ENCODE assay signal across 25 cellular contexts in genomic region chr1:11042995-11043874, GRCh38. TPM values are rescaled to one million over a fixed set of nuclear protein-coding genes. Genes with fewer than 3 reads are reported as not detected.
DNase-seq lines count a peak whose midpoint lies in the region; ATAC-seq, FAIRE-seq and TF ChIP-seq lines count a peak whose summit lies in the region.
"Had no signal": no experiment of that assay in that cellular context is flagged by ENCODE, and none has a peak within 500 bp of the region (broad histone marks: within the 10 kb centered on the region; RNA-seq: fewer than 3 reads in every experiment).

No MANE protein-coding gene starts in this region.

- FAIRE-seq in pancreas (lab: Jason Lieb, UNC), result no peak
- FAIRE-seq: GM12892 had no signal

- H3K36me3 ChIP-seq in pancreas, result no peaks in the 10 kb centered on the region

- H3K4me3 ChIP-seq in pancreas, result no peak overlapping the region

- WGBS in pancreas, 2 donors, result 77 to 80% methylated on average over 19 of the region's 19 CpGs

- POLR2A ChIA-PET in activated CD4-positive, alpha-beta memory T cell treated with anti-CD3 and anti-CD28 coated beads for 36 hours (lab: Charles Lee), result no interaction called here
- POLR2A ChIA-PET in activated CD4-positive, alpha-beta memory T cell treated with anti-CD3 and anti-CD28 coated beads, Interleukin-2, amount 10 ng/mL, durations not matched to agents 7 days and 5 days (lab: Charles Lee), result interaction anchor here (1.7 kb wide), 1 partner anchor 18 kb away, joined by 5 read pairs; no protein-coding TSS in a partner anchor

- no peaks in the 10 kb centered on the region for H3K36me3 Mint-ChIP-seq in activated CD4-positive, alpha-beta memory T cell treated with anti-CD3 and anti-CD28 coated beads for 36 hours
- no peaks in the 10 kb centered on the region for H3K36me3 Mint-ChIP-seq in activated CD4-positive, alpha-beta memory T cell treated with anti-CD3 and anti-CD28 coated beads, Interleukin-2, amount 10 ng/mL, durations not matched to agents 7 days and 5 days (ENCODE audit: low read depth)
- H3K36me3 Mint-ChIP-seq: CD4-positive, CD25-positive, alpha-beta regulatory T cell had no signal

- no peaks in the 10 kb centered on the region for H3K27me3 ChIP-seq in pancreas

- peak; percentile 1 for DNase-seq in activated CD4-positive, alpha-beta memory T cell treated with anti-CD3 and anti-CD28 coated beads for 36 hours
- DNase-seq in activated CD4-positive, alpha-beta memory T cell treated with anti-CD3 and anti-CD28 coated beads, Interleukin-2, amount 10 ng/mL, durations not matched to agents 7 days and 5 days, result no peak
- peak; percentile 21 for DNase-seq in GM13976 (ENCODE audit: low spot score)
- DNase-seq in iPS-NIHi11 (ENCODE audit: low spot score), result peak; percentile 15
- peak; percentile 80 for DNase-seq in mesenteric fat pad (ENCODE audit: low spot score)
- DNase-seq in NCI-H1417 (lab: John Stamatoyannopoulos, UW), result no peak
- no peak for DNase-seq in pancreas
- DNase-seq in NCI-H82 treated with DMSO at 0.1 percent for 48 hours (lab: John Stamatoyannopoulos, UW; ENCODE audit: unreplicated experiment), result no peak
- DNase-seq: 8988T; CD4-positive, CD25-positive, alpha-beta regulatory T cell; DMS153; DND-41; H9; IMR-90; NCI-H1048; NCI-H1436; NCI-H1930; NCI-H2107; NCI-H524; NCI-H748 treated with DMSO at 0.1 percent for 48 hours; PC-3; SK-N-SH had no signal

- H3K4me1 ChIP-seq in pancreas, result no peaks in the 10 kb centered on the region

- no peak for ATAC-seq in pancreas
- ATAC-seq: PC-3 had no signal

- no peaks in the 10 kb centered on the region for H3K27me3 Mint-ChIP-seq in activated CD4-positive, alpha-beta memory T cell treated with anti-CD3 and anti-CD28 coated beads for 36 hours
- no peaks in the 10 kb centered on the region for H3K27me3 Mint-ChIP-seq in activated CD4-positive, alpha-beta memory T cell treated with anti-CD3 and anti-CD28 coated beads, Interleukin-2, amount 10 ng/mL, durations not matched to agents 7 days and 5 days

- H3K27ac ChIP-seq in pancreas, result no peak overlapping the region
- H3K27ac ChIP-seq: KMS-11 had no signal

- H3K27ac Mint-ChIP-seq in activated CD4-positive, alpha-beta memory T cell treated with anti-CD3 and anti-CD28 coated beads for 36 hours, result no peak overlapping the region
- H3K27ac Mint-ChIP-seq in activated CD4-positive, alpha-beta memory T cell treated with anti-CD3 and anti-CD28 coated beads, Interleukin-2, amount 10 ng/mL, durations not matched to agents 7 days and 5 days, result no peak overlapping the region
- H3K27ac Mint-ChIP-seq: CD4-positive, CD25-positive, alpha-beta regulatory T cell; H9 had no signal

- no peaks in the 10 kb centered on the region for H3K9me3 ChIP-seq in pancreas
- H3K9me3 ChIP-seq: SK-N-SH had no signal

- no peaks in the 10 kb centered on the region for H3K4me1 Mint-ChIP-seq in activated CD4-positive, alpha-beta memory T cell treated with anti-CD3 and anti-CD28 coated beads for 36 hours (ENCODE audit: low read depth)
- no peaks in the 10 kb centered on the region for H3K4me1 Mint-ChIP-seq in activated CD4-positive, alpha-beta memory T cell treated with anti-CD3 and anti-CD28 coated beads, Interleukin-2, amount 10 ng/mL, durations not matched to agents 7 days and 5 days
- H3K4me1 Mint-ChIP-seq: CD4-positive, CD25-positive, alpha-beta regulatory T cell had no signal

- in situ Hi-C loops in GM13976 (cut with MboI; ENCODE audit: low sequenced_read_pairs, unreplicated experiment), result no loop called here

- CTCF ChIA-PET in activated CD4-positive, alpha-beta memory T cell treated with anti-CD3 and anti-CD28 coated beads for 36 hours (lab: Charles Lee), result no interaction called here
- CTCF ChIA-PET in activated CD4-positive, alpha-beta memory T cell treated with anti-CD3 and anti-CD28 coated beads, Interleukin-2, amount 10 ng/mL, durations not matched to agents 7 days and 5 days (lab: Charles Lee), result no interaction called here

- intact Hi-C loops in activated CD4-positive, alpha-beta memory T cell treated with anti-CD3 and anti-CD28 coated beads for 36 hours (cut with micrococcal nuclease), result no loop called here
- intact Hi-C loops in pancreas (cut with DNase I), result no loop called here

- no peaks in the 10 kb centered on the region for H3K9me3 Mint-ChIP-seq in activated CD4-positive, alpha-beta memory T cell treated with anti-CD3 and anti-CD28 coated beads for 36 hours
- no peaks in the 10 kb centered on the region for H3K9me3 Mint-ChIP-seq in activated CD4-positive, alpha-beta memory T cell treated with anti-CD3 and anti-CD28 coated beads, Interleukin-2, amount 10 ng/mL, durations not matched to agents 7 days and 5 days
- H3K9me3 Mint-ChIP-seq: CD4-positive, CD25-positive, alpha-beta regulatory T cell; H9 had no signal

- TF ChIP-seq CTCF in GM13976 (IDR thresholded peaks at IDR 0.05; ENCODE audit: borderline replicate concordance, control extremely low read depth, extremely low read depth, insufficient read depth, missing control alignments), result no peak
- TF ChIP-seq CTCF in pancreas (IDR thresholded peaks at IDR 0.05), result no peak

- H3K4me3 Mint-ChIP-seq in activated CD4-positive, alpha-beta memory T cell treated with anti-CD3 and anti-CD28 coated beads for 36 hours, result no peak overlapping the region
- H3K4me3 Mint-ChIP-seq in activated CD4-positive, alpha-beta memory T cell treated with anti-CD3 and anti-CD28 coated beads, Interleukin-2, amount 10 ng/mL, durations not matched to agents 7 days and 5 days, result no peak overlapping the region
- H3K4me3 Mint-ChIP-seq: CD4-positive, CD25-positive, alpha-beta regulatory T cell; H9 had no signal

RNA-seq across cellular contexts. Expression of gene MASP2, which starts 3.8 kb away (rescaled TPM):
- not detected for total RNA-seq in activated CD4-positive, alpha-beta memory T cell treated with anti-CD3 and anti-CD28 coated beads for 36 hours
- not detected for total RNA-seq in activated CD4-positive, alpha-beta memory T cell treated with anti-CD3 and anti-CD28 coated beads, Interleukin-2, amount 10 ng/mL, durations not matched to agents 7 days and 5 days
- total RNA-seq in mesenteric fat pad, result not detected
- total RNA-seq in pancreas, result not detected
- under 1 TPM in 1 of 2 donors, not detected in 1; 0.05 TPM for polyA plus RNA-seq in pancreas
- total RNA-seq: CD4-positive, CD25-positive, alpha-beta regulatory T cell; IMR-90 had no signal
- polyA plus RNA-seq: BJ, SK-N-SH had no signal

RNA-seq across cellular contexts. Expression of gene SRM, which starts 16.6 kb away (rescaled TPM):
- total RNA-seq in activated CD4-positive, alpha-beta memory T cell treated with anti-CD3 and anti-CD28 coated beads for 36 hours, result 100 to 1,000 TPM; 159 to 164 TPM
- 10 to 100 TPM; 69.3 to 72.1 TPM for total RNA-seq in activated CD4-positive, alpha-beta memory T cell treated with anti-CD3 and anti-CD28 coated beads, Interleukin-2, amount 10 ng/mL, durations not matched to agents 7 days and 5 days
- total RNA-seq in mesenteric fat pad (103 TPM), pancreas (100 to 1,000 TPM in 2 of 6 donors, 10 to 100 TPM in 4; 51.8 to 123 (median 66.0) TPM)
- polyA plus RNA-seq in pancreas, result 100 to 1,000 TPM; 116 to 266 TPM

RNA-seq across cellular contexts. Expression of gene TARDBP, which starts 30.8 kb away (rescaled TPM):
- total RNA-seq in activated CD4-positive, alpha-beta memory T cell treated with anti-CD3 and anti-CD28 coated beads for 36 hours, result 100 to 1,000 TPM; 175 to 177 TPM
- total RNA-seq in activated CD4-positive, alpha-beta memory T cell treated with anti-CD3 and anti-CD28 coated beads, Interleukin-2, amount 10 ng/mL, durations not matched to agents 7 days and 5 days, result 100 to 1,000 TPM; 159 to 174 TPM
- total RNA-seq in mesenteric fat pad (128 TPM), pancreas (10 to 100 TPM; 43.3 to 74.7 (median 53.7) TPM)
- 10 to 100 TPM; 47.8 to 84.7 TPM for polyA plus RNA-seq in pancreas

RNA-seq across cellular contexts. Expression of gene EXOSC10, which starts 56.4 kb away (rescaled TPM):
- 10 to 100 TPM; 62.1 to 70.0 TPM for total RNA-seq in activated CD4-positive, alpha-beta memory T cell treated with anti-CD3 and anti-CD28 coated beads for 36 hours
- total RNA-seq in activated CD4-positive, alpha-beta memory T cell treated with anti-CD3 and anti-CD28 coated beads, Interleukin-2, amount 10 ng/mL, durations not matched to agents 7 days and 5 days, result 10 to 100 TPM; 65.8 to 67.6 TPM
- total RNA-seq in mesenteric fat pad (46.8 TPM), pancreas (10 to 100 TPM; 16.3 to 26.8 (median 20.6) TPM)
- 10 to 100 TPM; 32.5 to 65.1 TPM for polyA plus RNA-seq in pancreas

Comparison
In these comparisons a context has a peak if more than half of its experiments do, and no peak if none do; other contexts are left out.
1. DNase-seq: peak in activated CD4-positive, alpha-beta memory T cell treated with anti-CD3 and anti-CD28 coated beads for 36 hours (single experiment), GM13976 (single experiment), iPS-NIHi11 (single experiment) and mesenteric fat pad (single experiment); none in activated CD4-positive, alpha-beta memory T cell treated with anti-CD3 and anti-CD28 coated beads, Interleukin-2, amount 10 ng/mL, durations not matched to agents 7 days and 5 days (single experiment), NCI-H1417 (0 of 3), pancreas (0 of 6) and NCI-H82 treated with DMSO at 0.1 percent for 48 hours (single experiment).